11 cellular contexts compared by ENCODE assay signal in the genomic region with DNA sequence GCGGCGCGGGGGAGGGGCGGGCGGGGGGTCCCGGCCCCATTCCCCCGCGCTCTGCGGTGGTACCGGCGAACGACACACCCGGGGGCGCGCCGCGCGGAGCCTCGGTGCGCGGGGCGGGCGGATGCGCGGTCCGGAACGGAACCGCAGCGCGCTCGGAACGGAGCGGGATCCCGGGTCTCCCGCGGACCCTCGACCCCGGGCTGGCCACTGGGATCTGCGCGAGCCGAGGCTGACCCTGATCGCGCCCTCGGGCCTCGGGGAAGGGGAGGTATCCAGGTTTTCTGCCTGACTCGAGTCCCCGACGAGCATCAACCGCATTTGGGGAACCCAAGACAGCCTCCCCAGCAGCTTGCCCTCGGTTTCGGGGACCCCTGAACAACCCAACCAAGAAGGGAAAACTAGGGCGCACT. TPM values are rescaled to one million over a fixed set of nuclear protein-coding genes. Genes with fewer than 3 reads are reported as not detected.
DNase-seq lines count a peak whose midpoint lies in the region; ATAC-seq and TF ChIP-seq lines count a peak whose summit lies in the region.
"Had no signal": no experiment of that assay in that cellular context is flagged by ENCODE, and none has a peak within 500 bp of the region (broad histone marks: within the 10 kb centered on the region; RNA-seq: fewer than 3 reads in every experiment).

No MANE protein-coding gene starts in this region.

- TF ChIP-seq POLR2A in upper lobe of left lung (IDR thresholded peaks at IDR 0.05), result no peak

- DNase-seq in activated CD8-positive, alpha-beta memory T cell treated with anti-CD3 and anti-CD28 coated beads, Interleukin-2, amount 10 ng/mL, durations not matched to agents 7 days and 5 days, result no peak
- DNase-seq in activated CD8-positive, alpha-beta memory T cell treated with anti-CD3 and anti-CD28 coated beads, Interleukin-2, amount 50 U/mL, for 4 hours, result no peak
- DNase-seq in epithelial cell of esophagus (ENCODE audit: low read depth) (no peak), upper lobe of left lung (no peak), NCI-H748 (lab: John Stamatoyannopoulos, UW; ENCODE audit: unreplicated experiment) (no peak), HuH-7 (ENCODE audit: low spot score) (no peak), NOMO-1 treated with DMSO at 0.1 percent for 48 hours (lab: John Stamatoyannopoulos, UW; ENCODE audit: unreplicated experiment) (no peak)
- DNase-seq: erythroblast; NCI-H446 treated with DMSO at 0.1 percent for 48 hours; stimulated activated CD4-positive, alpha-beta T cell treated with anti-CD3 and anti-CD28 coated beads, Interleukin-1b, Interleukin-23, amount 100 ng/mL, for 48 hours had no signal

- H3K27me3 ChIP-seq in upper lobe of left lung, result peaks cover 0 to 30% (median 15%) of the 10 kb centered on the region in 4 donors

- H3K9me3 Mint-ChIP-seq in activated CD8-positive, alpha-beta memory T cell treated with anti-CD3 and anti-CD28 coated beads, Interleukin-2, amount 10 ng/mL, durations not matched to agents 7 days and 5 days (ENCODE audit: low read depth), result no peaks in the 10 kb centered on the region

- WGBS in mesodermal cell (ENCODE audit: insufficient coverage in 2 of 2), 2 experiments, result 0% methylated on average over 36 to 45 of the region's 52 CpGs
- WGBS in upper lobe of left lung, 2 donors, result 7% methylated on average over 3 of the region's 52 CpGs; no CpG with 5 or more reads in 1 of the 2 donors

- TF ChIP-seq CTCF in epithelial cell of esophagus (IDR thresholded peaks at IDR 0.05; ENCODE audit: insufficient read depth, low read depth, low read length, missing control alignments) (no peak), upper lobe of left lung (IDR thresholded peaks at IDR 0.05) (no peak)

- ATAC-seq in activated CD8-positive, alpha-beta memory T cell treated with anti-CD3 and anti-CD28 coated beads, Interleukin-2, amount 10 ng/mL, durations not matched to agents 7 days and 5 days, result peak; percentile 18
- peak in 1 of 2 donors; percentile 3 for ATAC-seq in upper lobe of left lung (ENCODE audit: low FRiP score in 2 of 2)

- no peak overlapping the region for H3K4me3 Mint-ChIP-seq in activated CD8-positive, alpha-beta memory T cell treated with anti-CD3 and anti-CD28 coated beads, Interleukin-2, amount 10 ng/mL, durations not matched to agents 7 days and 5 days

- no peak for TF ChIP-seq EP300 in upper lobe of left lung (IDR thresholded peaks at IDR 0.05)

- no peak overlapping the region for H3K27ac Mint-ChIP-seq in activated CD8-positive, alpha-beta memory T cell treated with anti-CD3 and anti-CD28 coated beads, Interleukin-2, amount 10 ng/mL, durations not matched to agents 7 days and 5 days

- peaks cover 83% of the 10 kb centered on the region for H3K27me3 Mint-ChIP-seq in activated CD8-positive, alpha-beta memory T cell treated with anti-CD3 and anti-CD28 coated beads, Interleukin-2, amount 10 ng/mL, durations not matched to agents 7 days and 5 days

- H3K36me3 ChIP-seq in mesodermal cell (ENCODE audit: control insufficient read depth, insufficient read depth, low read length), result no peaks in the 10 kb centered on the region
- no peaks in the 10 kb centered on the region for H3K36me3 ChIP-seq in upper lobe of left lung

- H3K4me1 Mint-ChIP-seq in activated CD8-positive, alpha-beta memory T cell treated with anti-CD3 and anti-CD28 coated beads, Interleukin-2, amount 10 ng/mL, durations not matched to agents 7 days and 5 days, result peaks cover 1% of the 10 kb centered on the region

- H3K4me3 ChIP-seq in epithelial cell of esophagus (ENCODE audit: low read length), result peak overlapping the region; percentile 19
- H3K4me3 ChIP-seq in mesodermal cell (ENCODE audit: extremely low read depth, insufficient read depth, low read length, poor library complexity, severe bottlenecking), result peak overlapping the region; percentile 43
- H3K4me3 ChIP-seq in upper lobe of left lung, result peak overlapping the region; percentile 0 to 66 (median 52)

- H3K27ac ChIP-seq in mesodermal cell (ENCODE audit: low read depth, low read length, severe bottlenecking) (no peak overlapping the region), upper lobe of left lung (no peak overlapping the region)

- no peaks in the 10 kb centered on the region for H3K9me3 ChIP-seq in mesodermal cell (ENCODE audit: control insufficient read depth, low read length)
- no peaks in the 10 kb centered on the region for H3K9me3 ChIP-seq in upper lobe of left lung

- no peaks in the 10 kb centered on the region for H3K4me1 ChIP-seq in mesodermal cell (ENCODE audit: control insufficient read depth, insufficient read depth, low read length, poor library complexity, severe bottlenecking)
- peaks cover 16 to 21% (median 19%) of the 10 kb centered on the region in 4 donors for H3K4me1 ChIP-seq in upper lobe of left lung

- H3K36me3 Mint-ChIP-seq in activated CD8-positive, alpha-beta memory T cell treated with anti-CD3 and anti-CD28 coated beads, Interleukin-2, amount 10 ng/mL, durations not matched to agents 7 days and 5 days, result no peaks in the 10 kb centered on the region

- CTCF ChIA-PET in activated CD8-positive, alpha-beta memory T cell treated with anti-CD3 and anti-CD28 coated beads, Interleukin-2, amount 10 ng/mL, durations not matched to agents 7 days and 5 days (lab: Charles Lee), result no interaction called here

RNA-seq across cellular contexts. Expression of a gene that starts 0.4 kb away (rescaled TPM):
- not detected for total RNA-seq in activated CD8-positive, alpha-beta memory T cell treated with anti-CD3 and anti-CD28 coated beads, Interleukin-2, amount 10 ng/mL, durations not matched to agents 7 days and 5 days
- 3.1 TPM for polyA plus RNA-seq in mesodermal cell (2013, experiment 1 of 2)
- 2.4 TPM for polyA plus RNA-seq in mesodermal cell (2013, experiment 2 of 2)
- 1 to 10 TPM in 1 of 6 donors, under 1 TPM in 3, not detected in 2; 0.22 to 1.0 (median 0.35) TPM for total RNA-seq in upper lobe of left lung
